In genomic region chr17:38460082-38460715, GRCh38 we compare ENCODE assay signal across 19 cellular contexts. TPM values are rescaled to one million over a fixed set of nuclear protein-coding genes. Genes with fewer than 3 reads are reported as not detected.
DNase-seq lines count a peak whose midpoint lies in the region; ATAC-seq, FAIRE-seq and TF ChIP-seq lines count a peak whose summit lies in the region.
"Had no signal": no experiment of that assay in that cellular context is flagged by ENCODE, and none has a peak within 500 bp of the region (broad histone marks: within the 10 kb centered on the region; RNA-seq: fewer than 3 reads in every experiment).

No MANE protein-coding gene starts in this region.

- H3K4me1 Mint-ChIP-seq in endothelial cell (ENCODE audit: unreplicated experiment) (peaks cover 19% of the 10 kb centered on the region), osteocyte (ENCODE audit: unreplicated experiment) (peaks cover 68% of the 10 kb centered on the region)

- H3K9me3 Mint-ChIP-seq in endothelial cell (ENCODE audit: unreplicated experiment) (no peaks in the 10 kb centered on the region), osteocyte (ENCODE audit: unreplicated experiment) (no peaks in the 10 kb centered on the region)
- H3K9me3 Mint-ChIP-seq: activated naive CD4-positive, alpha-beta T cell treated with anti-CD3 and anti-CD28 coated beads, Interleukin-2, amount 50 U/mL, for 72 hours; activated T-cell treated with anti-CD3 and anti-CD28 coated beads, Interleukin-2, amount 50 U/mL, for 72 hours; CD8-positive, alpha-beta T cell; T-cell had no signal

- intact Hi-C loops in pancreas (cut with DNase I): no loop called here
- intact Hi-C loops in sciatic nerve (cut with DNase I): no loop called here

- H3K27ac Mint-ChIP-seq in endothelial cell (ENCODE audit: unreplicated experiment) (no peak overlapping the region), osteocyte (ENCODE audit: unreplicated experiment) (peak overlapping the region; percentile 31)
- H3K27ac Mint-ChIP-seq: activated T-cell treated with anti-CD3 and anti-CD28 coated beads, Interleukin-2, amount 50 U/mL, for 72 hours; CD8-positive, alpha-beta T cell had no signal

- H3K36me3 Mint-ChIP-seq in endothelial cell (ENCODE audit: low read depth, unreplicated experiment): peaks cover 38% of the 10 kb centered on the region
- H3K36me3 Mint-ChIP-seq in osteocyte (ENCODE audit: unreplicated experiment): peaks cover 26% of the 10 kb centered on the region
- H3K36me3 Mint-ChIP-seq: activated naive CD4-positive, alpha-beta T cell treated with anti-CD3 and anti-CD28 coated beads, Interleukin-2, amount 50 U/mL, for 72 hours; CD8-positive, alpha-beta T cell; T-cell had no signal

- WGBS in pancreas, 2 donors: 62 to 71% methylated on average over 12 of the region's 12 CpGs

- no peak for TF ChIP-seq CTCF in endothelial cell (IDR thresholded peaks at IDR 0.05; ENCODE audit: unreplicated experiment)
- TF ChIP-seq CTCF in osteocyte (IDR thresholded peaks at IDR 0.05): no peak
- no peak for TF ChIP-seq CTCF in pancreas (IDR thresholded peaks at IDR 0.05)

- FAIRE-seq in pancreas (lab: Jason Lieb, UNC): no peak
- FAIRE-seq: keratinocyte had no signal

- H3K36me3 ChIP-seq in pancreas: no peaks in the 10 kb centered on the region

- H3K4me3 ChIP-seq in pancreas: no peak overlapping the region
- H3K4me3 ChIP-seq: body of pancreas had no signal

- H3K27ac ChIP-seq in pancreas: no peak overlapping the region
- H3K27ac ChIP-seq: body of pancreas had no signal

- DNase-seq in NCI-H345 (lab: John Stamatoyannopoulos, UW) (peak; percentile 46), NCI-H345 treated with DMSO at 0.1 percent for 48 hours (lab: John Stamatoyannopoulos, UW; ENCODE audit: unreplicated experiment) (no peak), OCI-M1 (lab: John Stamatoyannopoulos, UW) (peak; percentile 82), endothelial cell (ENCODE audit: low spot score) (no peak), osteocyte (ENCODE audit: extremely low spot score, unreplicated experiment) (no peak), pancreas (no peak), sciatic nerve (ENCODE audit: low spot score) (no peak)
- DNase-seq: ACHN; activated CD4-positive, CD25-positive, alpha-beta regulatory T cell; activated T-cell treated with anti-CD3 and anti-CD28 coated beads, Interleukin-2, amount 50 U/mL, for 72 hours; body of pancreas; CD8-positive, alpha-beta T cell; effector CD4-positive, alpha-beta T cell; NCI-H2029 treated with DMSO at 0.1 percent for 48 hours; T-cell had no signal

- no peaks in the 10 kb centered on the region for H3K4me1 ChIP-seq in pancreas

- H3K27me3 ChIP-seq in pancreas: no peaks in the 10 kb centered on the region

- ATAC-seq in GM19397 (IDR thresholded peaks at IDR 0.05; ENCODE audit: unreplicated experiment): no peak
- ATAC-seq in pancreas: no peak
- ATAC-seq in sciatic nerve: no peak
- ATAC-seq: activated naive CD4-positive, alpha-beta T cell treated with anti-CD3 and anti-CD28 coated beads, Interleukin-2, amount 50 U/mL, for 72 hours; activated T-cell treated with anti-CD3 and anti-CD28 coated beads, Interleukin-2, amount 50 U/mL, for 72 hours; body of pancreas; CD8-positive, alpha-beta T cell; right cardiac atrium; T-cell had no signal

- peaks cover 25% of the 10 kb centered on the region for H3K27me3 Mint-ChIP-seq in endothelial cell (ENCODE audit: unreplicated experiment)
- H3K27me3 Mint-ChIP-seq in osteocyte (ENCODE audit: unreplicated experiment): no peaks in the 10 kb centered on the region

- H3K4me3 Mint-ChIP-seq in endothelial cell (ENCODE audit: unreplicated experiment): peak overlapping the region; percentile 28
- no peak overlapping the region for H3K4me3 Mint-ChIP-seq in osteocyte (ENCODE audit: unreplicated experiment)
- H3K4me3 Mint-ChIP-seq: activated T-cell treated with anti-CD3 and anti-CD28 coated beads, Interleukin-2, amount 50 U/mL, for 72 hours; CD8-positive, alpha-beta T cell; T-cell had no signal

- no peaks in the 10 kb centered on the region for H3K9me3 ChIP-seq in pancreas
- H3K9me3 ChIP-seq: body of pancreas had no signal

RNA-seq across cellular contexts. Expression of gene ARHGAP23, which starts 31.9 kb away (rescaled TPM):
- 70.5 TPM for total RNA-seq in endothelial cell (ENCODE audit: unreplicated experiment)
- 165 and 177 TPM in 2 replicates for total RNA-seq in osteocyte
- total RNA-seq in pancreas: 1 to 10 TPM; 2.5 to 7.1 (median 4.7) TPM
- polyA plus RNA-seq in pancreas: 1 to 10 TPM; 3.3 to 4.1 TPM
- total RNA-seq in sciatic nerve: 154 TPM

Comparison
In these comparisons a context has a peak if more than half of its experiments do, and no peak if none do; other contexts are left out.
1. DNase-seq: peak in NCI-H345 (single experiment) and OCI-M1 (single experiment); none in NCI-H345 treated with DMSO at 0.1 percent for 48 hours (single experiment), endothelial cell (single experiment), osteocyte (single experiment), pancreas (0 of 6) and sciatic nerve (single experiment).